ENCODE assay signal across 11 cellular contexts in genomic region chr11:126346586-126346940, GRCh38. TPM values are rescaled to one million over a fixed set of nuclear protein-coding genes. Genes with fewer than 3 reads are reported as not detected.
DNase-seq lines count a peak whose midpoint lies in the region; ATAC-seq, FAIRE-seq and TF ChIP-seq lines count a peak whose summit lies in the region.
"Had no signal": no experiment of that assay in that cellular context is flagged by ENCODE, and none has a peak within 500 bp of the region (broad histone marks: within the 10 kb centered on the region; RNA-seq: fewer than 3 reads in every experiment).

No MANE protein-coding gene starts in this region.

- H3K36me3 ChIP-seq in pancreas, result no peaks in the 10 kb centered on the region

- peaks cover 0 to 33% (median 11%) of the 10 kb centered on the region in 3 donors for H3K4me1 ChIP-seq in pancreas

- H3K27ac ChIP-seq in dorsolateral prefrontal cortex (peak overlapping the region in 44 of 59 donors; percentile 4 to 83 (median 60)), pancreas (peak overlapping the region; percentile 43 to 82 (median 80))

- TF ChIP-seq CTCF in dorsolateral prefrontal cortex (IDR thresholded peaks at IDR 0.05 in 54 of 56, conservative IDR thresholded peaks at IDR 0.05 in 2 of 56; ENCODE audit: low read depth in 1 of 56, partially characterized antibody in 56 of 56) (no peak), pancreas (IDR thresholded peaks at IDR 0.05) (no peak)

- ATAC-seq in pancreas (no peak), HG03045 (IDR thresholded peaks at IDR 0.05; ENCODE audit: unreplicated experiment) (no peak), HG03460 (IDR thresholded peaks at IDR 0.05; ENCODE audit: unreplicated experiment) (no peak), HG03457 (IDR thresholded peaks at IDR 0.05; ENCODE audit: unreplicated experiment) (no peak)

- intact Hi-C loops in dorsolateral prefrontal cortex (cut with DNase I) (no loop called here), pancreas (cut with DNase I) (no loop called here)

- H3K4me3 ChIP-seq in dorsolateral prefrontal cortex (no peak overlapping the region), pancreas (no peak overlapping the region)

- no peaks in the 10 kb centered on the region for H3K27me3 ChIP-seq in dorsolateral prefrontal cortex
- H3K27me3 ChIP-seq in pancreas, result no peaks in the 10 kb centered on the region

- H3K9me3 ChIP-seq in pancreas, result no peaks in the 10 kb centered on the region

- WGBS in pancreas, 2 donors, result 89 to 96% methylated on average over 1 of the region's 1 CpG

- no peak for FAIRE-seq in pancreas (lab: Jason Lieb, UNC)
- FAIRE-seq: RCC 7860 had no signal

- DNase-seq in COR-L47 (lab: John Stamatoyannopoulos, UW) (peak; percentile 54), NCI-H345 treated with DMSO at 0.1 percent for 48 hours (lab: John Stamatoyannopoulos, UW; ENCODE audit: unreplicated experiment) (peak; percentile 95), dorsolateral prefrontal cortex (no peak), pancreas (no peak), dedifferentiated amniotic fluid mesenchymal stem cell (ENCODE audit: extremely low spot score) (no peak)
- DNase-seq: activated CD8-positive, alpha-beta memory T cell treated with anti-CD3 and anti-CD28 coated beads for 24 hours; stimulated activated CD4-positive, alpha-beta T cell treated with anti-CD3 and anti-CD28 coated beads, Interleukin-2, amount 100 ng/mL, for 24 hours had no signal

RNA-seq across cellular contexts. Expression of gene ST3GAL4, which starts 8.9 kb away (rescaled TPM):
- 10 to 100 TPM; 19.8 to 70.4 (median 32.7) TPM for total RNA-seq in dorsolateral prefrontal cortex
- 10 to 100 TPM in 2 of 6 donors, 1 to 10 TPM in 4; 2.6 to 10.5 (median 9.4) TPM for total RNA-seq in pancreas
- polyA plus RNA-seq in pancreas, result 10 to 100 TPM in 1 of 2 donors, 1 to 10 TPM in 1; 5.7 to 12.9 TPM

RNA-seq across cellular contexts. Expression of gene DCPS, which starts 42.7 kb away (rescaled TPM):
- total RNA-seq in dorsolateral prefrontal cortex, result 10 to 100 TPM in 85 of 120 experiments, 1 to 10 TPM in 35; 5.5 to 17.5 (median 10.9) TPM
- total RNA-seq in pancreas, result 10 to 100 TPM in 3 of 6 donors, 1 to 10 TPM in 3; 8.4 to 16.6 (median 9.8) TPM
- 10 to 100 TPM; 15.2 to 16.6 TPM for polyA plus RNA-seq in pancreas

Comparison
In these comparisons a context has a peak if more than half of its experiments do, and no peak if none do; other contexts are left out.
1. DNase-seq: peak in COR-L47 (single experiment) and NCI-H345 treated with DMSO at 0.1 percent for 48 hours (single experiment); none in dorsolateral prefrontal cortex (0 of 10), pancreas (0 of 6) and dedifferentiated amniotic fluid mesenchymal stem cell (single experiment).